In the genomic region with DNA sequence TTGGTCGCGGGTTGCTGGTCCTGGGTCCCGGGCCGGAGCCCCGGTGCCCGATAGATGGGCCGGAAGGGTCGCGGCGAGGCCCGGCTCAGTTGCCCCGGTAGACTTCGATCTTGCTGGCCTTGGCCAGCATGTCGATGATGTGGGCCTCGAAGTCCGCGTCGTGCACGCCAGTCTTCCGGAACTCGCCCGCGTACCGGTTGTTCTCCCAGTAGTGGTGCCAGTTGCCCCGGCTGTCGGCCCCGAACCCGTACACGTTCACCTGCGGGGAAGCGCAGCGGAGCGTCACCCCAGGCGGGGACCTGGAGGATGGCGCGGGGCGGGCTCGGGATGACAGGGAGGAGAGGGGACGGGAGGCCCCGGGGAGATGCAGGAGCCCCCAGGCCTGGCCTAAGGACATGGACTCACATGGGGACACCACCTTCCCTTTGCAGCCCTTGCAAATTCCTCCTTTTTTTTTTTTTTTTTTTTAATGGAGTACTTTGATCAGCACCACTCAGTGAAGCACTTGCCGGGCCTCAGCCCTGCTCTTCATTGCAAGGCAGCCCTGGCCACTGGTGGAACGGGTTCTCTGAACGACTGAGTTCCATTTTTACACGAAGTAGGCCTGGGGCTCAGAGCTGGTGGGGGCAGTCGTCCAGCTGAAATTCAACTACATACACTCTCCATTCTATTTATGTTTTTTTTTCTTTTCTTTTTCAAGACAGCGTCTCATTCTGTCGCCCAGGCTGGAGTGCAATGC, we compare ENCODE assay signal across 8 cellular contexts. TPM values are rescaled to one million over a fixed set of nuclear protein-coding genes. Genes with fewer than 3 reads are reported as not detected.
DNase-seq lines count a peak whose midpoint lies in the region; ATAC-seq, FAIRE-seq and TF ChIP-seq lines count a peak whose summit lies in the region.

No MANE protein-coding gene starts in this region.

- H3K9ac ChIP-seq in mesendoderm (ENCODE audit: low read length), result peak overlapping the region; percentile 78

- no peak for DNase-seq in CD4-positive, CD25-positive, alpha-beta regulatory T cell
- no peak for DNase-seq in MCF 10A (ENCODE audit: unreplicated experiment)
- no peak for DNase-seq in mesendoderm
- DNase-seq in aorta, result no peak
- DNase-seq in GM12892 (ENCODE audit: insufficient read length), result no peak
- no peak for DNase-seq in stimulated activated CD4-positive, alpha-beta T cell treated with anti-CD3 and anti-CD28 coated beads, Interleukin-2, amount 100 ng/mL, for 48 hours
- no peak for DNase-seq in amniotic stem cell (lab: John Stamatoyannopoulos, UW)

- no peak overlapping the region for H2AK5ac ChIP-seq in mesendoderm (ENCODE audit: low read length)

- H3K4me3 Mint-ChIP-seq in CD4-positive, CD25-positive, alpha-beta regulatory T cell, result peak overlapping the region; percentile 96 to 99 (median 98)
- H3K4me3 Mint-ChIP-seq in MCF 10A (ENCODE audit: unreplicated experiment), result peak overlapping the region; percentile 90

- TF ChIP-seq CTCF in MCF 10A (IDR thresholded peaks at IDR 0.05; ENCODE audit: unreplicated experiment), result no peak

- no peak overlapping the region for H4K5ac ChIP-seq in mesendoderm (ENCODE audit: low read length)

- peak overlapping the region; percentile 96 for H3K56ac ChIP-seq in mesendoderm (ENCODE audit: low read length)

- ATAC-seq in CD4-positive, CD25-positive, alpha-beta regulatory T cell (ENCODE audit: low read depth in 2 of 2), result peak; percentile 12 to 18
- ATAC-seq in HG03354 (IDR thresholded peaks at IDR 0.05; ENCODE audit: poor library complexity, severe bottlenecking, unreplicated experiment) (peak; percentile 20), aorta (ENCODE audit: low FRiP score) (no peak)

- H3K27me3 ChIP-seq in CD4-positive, CD25-positive, alpha-beta regulatory T cell (ENCODE audit: control insufficient read depth, insufficient read depth, low read length), result no peaks in the 10 kb centered on the region
- no peaks in the 10 kb centered on the region for H3K27me3 ChIP-seq in mesendoderm (ENCODE audit: insufficient read depth, low read length, poor library complexity)
- no peaks in the 10 kb centered on the region for H3K27me3 ChIP-seq in aorta (ENCODE audit: control insufficient read depth in 1 of 2, insufficient read depth in 2 of 2, low read length in 1 of 2)

- H3K4me3 ChIP-seq in CD4-positive, CD25-positive, alpha-beta regulatory T cell (ENCODE audit: low read depth, low read length), result peak overlapping the region; percentile 19
- peak overlapping the region; percentile 44 for H3K4me3 ChIP-seq in mesendoderm (ENCODE audit: low read length)
- peak overlapping the region; percentile 1 to 21 for H3K4me3 ChIP-seq in aorta (ENCODE audit: low read length in 2 of 2)

- H3K23ac ChIP-seq in mesendoderm (ENCODE audit: low read length), result no peak overlapping the region

- POLR2A ChIA-PET in MCF 10A (lab: Yijun Ruan, JAX), result interaction anchor here (0.6 to 4.4 kb wide), 30 partner anchors 9 to 408 kb away, joined by 3 to 55 read pairs (median 5); partner anchors contain the start of genes AARS1, COG4, DDX19A and EXOSC6

- no peaks in the 10 kb centered on the region for H3K9me3 Mint-ChIP-seq in CD4-positive, CD25-positive, alpha-beta regulatory T cell
- no peaks in the 10 kb centered on the region for H3K9me3 Mint-ChIP-seq in MCF 10A (ENCODE audit: unreplicated experiment)

- H3K27ac ChIP-seq in CD4-positive, CD25-positive, alpha-beta regulatory T cell (ENCODE audit: insufficient read depth, low read length, poor library complexity, severe bottlenecking), result peak overlapping the region; percentile 87
- H3K27ac ChIP-seq in mesendoderm (ENCODE audit: low read depth, low read length) (peak overlapping the region; percentile 39), aorta (ENCODE audit: low read depth in 1 of 2, low read length in 2 of 2) (peak overlapping the region in 1 of 2 donors; percentile 2)

- H3K79me1 ChIP-seq in mesendoderm (ENCODE audit: low read length), result peaks cover 3% of the 10 kb centered on the region

- H3K4me1 ChIP-seq in CD4-positive, CD25-positive, alpha-beta regulatory T cell (ENCODE audit: control insufficient read depth, insufficient read depth, low read length, poor library complexity, severe bottlenecking), result peaks cover 27% of the 10 kb centered on the region
- H3K4me1 ChIP-seq in mesendoderm (ENCODE audit: control insufficient read depth, low read depth, low read length) (no peaks in the 10 kb centered on the region), aorta (ENCODE audit: control insufficient read depth in 1 of 2, insufficient read depth in 2 of 2, low read length in 2 of 2) (no peaks in the 10 kb centered on the region)

- peak overlapping the region; percentile 59 for H3K4me2 ChIP-seq in mesendoderm (ENCODE audit: low read length)

- H3K9me3 ChIP-seq in CD4-positive, CD25-positive, alpha-beta regulatory T cell (ENCODE audit: control insufficient read depth in 2 of 2, low read length in 2 of 2), result no peaks in the 10 kb centered on the region
- no peaks in the 10 kb centered on the region for H3K9me3 ChIP-seq in aorta (ENCODE audit: control insufficient read depth, low read length)

- CTCF ChIA-PET in MCF 10A (lab: Yijun Ruan, JAX), result interaction anchor here (0.6 to 1.8 kb wide), 8 partner anchors 8 to 100 kb away, joined by 3 to 7 read pairs (median 4); partner anchors contain the start of gene ST3GAL2

- H3K36me3 Mint-ChIP-seq in CD4-positive, CD25-positive, alpha-beta regulatory T cell, result peaks cover 12% of the 10 kb centered on the region
- H3K36me3 Mint-ChIP-seq in MCF 10A (ENCODE audit: insufficient read depth, unreplicated experiment), result peaks cover 41% of the 10 kb centered on the region

- no peak for FAIRE-seq in GM12892 (lab: Jason Lieb, UNC)

- peaks cover 6% of the 10 kb centered on the region for H3K36me3 ChIP-seq in CD4-positive, CD25-positive, alpha-beta regulatory T cell (ENCODE audit: control insufficient read depth, insufficient read depth, low read length)
- H3K36me3 ChIP-seq in mesendoderm (ENCODE audit: control insufficient read depth, insufficient read depth, low read length) (no peaks in the 10 kb centered on the region), aorta (ENCODE audit: control insufficient read depth in 1 of 2, insufficient read depth in 2 of 2, low read length in 1 of 2) (no peaks in the 10 kb centered on the region)

- TSS peak; percentile 53 for BruUV-seq in MCF 10A (replicated peaks; lab: Mats Ljungman, UMichigan)

- no peak overlapping the region for H2BK120ac ChIP-seq in mesendoderm (ENCODE audit: low read depth, low read length)

- no peak; the same call in 1 of the 2 replicates for TF ChIP-seq POLR2A in GM12892 (IDR thresholded peaks at IDR 0.05; ENCODE audit: low read depth, low read length)

- H2BK5ac ChIP-seq in mesendoderm (ENCODE audit: low read length), result peak overlapping the region; percentile 13

- WGBS in mesendoderm (ENCODE audit: extremely low coverage, insufficient coverage, low lambda C conversion rate), result no CpG with 5 or more reads among the region's 47 CpGs
- 17 to 18% methylated on average over 45 to 47 of the region's 47 CpGs for WGBS in aorta, 2 donors

- no peaks in the 10 kb centered on the region for H3K27me3 Mint-ChIP-seq in CD4-positive, CD25-positive, alpha-beta regulatory T cell
- H3K27me3 Mint-ChIP-seq in MCF 10A (ENCODE audit: insufficient read depth, unreplicated experiment), result no peaks in the 10 kb centered on the region

- peak overlapping the region in 2 of 3 donors; percentile 94 to 98 for H3K27ac Mint-ChIP-seq in CD4-positive, CD25-positive, alpha-beta regulatory T cell
- H3K27ac Mint-ChIP-seq in MCF 10A (ENCODE audit: low read depth, unreplicated experiment), result peak overlapping the region; percentile 83

- peak overlapping the region; percentile 8 for H3K18ac ChIP-seq in mesendoderm (ENCODE audit: low read length)

- H3K4me1 Mint-ChIP-seq in CD4-positive, CD25-positive, alpha-beta regulatory T cell, result peaks cover 0 to 29% (median 14%) of the 10 kb centered on the region in 4 donors
- H3K4me1 Mint-ChIP-seq in MCF 10A (ENCODE audit: insufficient read depth, unreplicated experiment), result no peaks in the 10 kb centered on the region

- H3K4ac ChIP-seq in mesendoderm (ENCODE audit: low read depth, low read length), result no peak overlapping the region

- intact Hi-C loops in MCF 10A (cut with micrococcal nuclease) (loop anchor here (1.0 to 5.0 kb wide), 5 partner anchors 58 to 271 kb away; partner anchors contain the start of genes COG4, FCSK, SF3B3 and ST3GAL2), aorta (cut with DNase I) (loop anchor here (5.0 kb wide), 2 partner anchors 56 to 141 kb away; partner anchors contain the start of genes ST3GAL2 (in 2 of the 2), COG4 (in 1 of the 2) and SF3B3 (in 1 of the 2))

- H3K79me2 ChIP-seq in mesendoderm (ENCODE audit: control insufficient read depth, insufficient read depth, low read length), result peaks cover 5% of the 10 kb centered on the region

- no peak overlapping the region for H4K8ac ChIP-seq in mesendoderm (ENCODE audit: low read depth, low read length)

- no peak overlapping the region for H2BK15ac ChIP-seq in mesendoderm (replicated peaks; ENCODE audit: low read depth)

RNA-seq across cellular contexts. Expression of gene DDX19A, which starts 35.1 kb away (rescaled TPM):
- 53.7 TPM for total RNA-seq in CD4-positive, CD25-positive, alpha-beta regulatory T cell
- polyA plus RNA-seq in CD4-positive, CD25-positive, alpha-beta regulatory T cell, result 10 to 100 TPM; 26.3 to 40.5 (median 30.8) TPM
- 34.7 and 36.5 TPM in 2 replicates for total RNA-seq in MCF 10A (2022)
- polyA plus RNA-seq in mesendoderm (2013, experiment 1 of 2), result 39.1 TPM
- 39.0 TPM for polyA plus RNA-seq in mesendoderm (2013, experiment 2 of 2)
- total RNA-seq in aorta, result 10 to 100 TPM; 32.9 to 36.7 TPM
- polyA plus RNA-seq in aorta, result 10 to 100 TPM; 12.1 to 31.1 TPM
- polyA plus RNA-seq in GM12892 (2012; ENCODE audit: missing spikeins), result 28.4 TPM

RNA-seq across cellular contexts. Expression of gene ST3GAL2, which starts 57.1 kb away (rescaled TPM):
- 22.1 TPM for total RNA-seq in CD4-positive, CD25-positive, alpha-beta regulatory T cell
- polyA plus RNA-seq in CD4-positive, CD25-positive, alpha-beta regulatory T cell, result 10 to 100 TPM; 10.5 to 17.5 (median 14.6) TPM
- total RNA-seq in MCF 10A (2022) (7.7 and 10.3 TPM in 2 replicates), aorta (10 to 100 TPM; 28.3 to 39.5 TPM)
- polyA plus RNA-seq in mesendoderm (2013, experiment 1 of 2), result 23.5 TPM
- 23.1 TPM for polyA plus RNA-seq in mesendoderm (2013, experiment 2 of 2)
- 1 to 10 TPM; 4.1 to 8.5 TPM for polyA plus RNA-seq in aorta
- 37.6 TPM for polyA plus RNA-seq in GM12892 (2012; ENCODE audit: missing spikeins)
